Comparison of ENCODE assay signal across 30 cellular contexts in the genomic region with DNA sequence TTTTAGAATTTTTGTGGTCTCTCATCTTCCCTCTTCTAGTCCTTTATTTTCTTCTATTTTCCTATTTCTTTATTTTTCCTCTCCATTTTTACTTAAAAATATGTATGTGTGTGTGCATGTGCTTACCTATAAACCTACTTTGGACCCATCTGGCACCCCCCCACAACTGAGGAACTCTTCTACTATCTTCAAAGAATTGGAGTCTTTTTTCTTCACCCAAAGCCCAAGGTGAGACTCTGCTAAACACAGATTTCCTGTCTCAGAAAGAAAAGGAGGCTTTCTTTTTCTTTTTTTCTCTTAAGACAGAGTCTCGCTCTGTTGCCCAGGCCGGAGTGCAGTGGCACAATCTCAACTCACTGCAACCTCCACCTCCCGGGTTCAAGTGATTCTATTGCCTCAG. TPM values are rescaled to one million over a fixed set of nuclear protein-coding genes. Genes with fewer than 3 reads are reported as not detected.
"Had no signal": no experiment of that assay in that cellular context is flagged by ENCODE, and none has a peak within 500 bp of the region (broad histone marks: within the 10 kb centered on the region; RNA-seq: fewer than 3 reads in every experiment).

No MANE protein-coding gene starts in this region.

- H3K27me3 Mint-ChIP-seq: activated naive CD8-positive, alpha-beta T cell; activated naive CD8-positive, alpha-beta T cell treated with anti-CD3 and anti-CD28 coated beads, Interleukin-2, amount 50 U/mL, for 24 hours; activated T-helper 17 cell treated with anti-CD3 and anti-CD28 coated beads, Interleukin-2, amount 50 U/mL, for 72 hours; brain had no signal

- H2AFZ ChIP-seq: PC-9 had no signal

- DNase-seq: activated CD4-positive, alpha-beta T cell treated with anti-CD3 and anti-CD28 coated beads, Interleukin-2, amount 50 U/mL, for 4 hours; activated effector memory CD4-positive, alpha-beta T cell treated with anti-CD3 and anti-CD28 coated beads, Interleukin-2, amount 50 U/mL, for 16 hours; activated naive CD4-positive, alpha-beta T cell treated with Interleukin-2 at 50 U/mL for 16 hours; activated naive CD8-positive, alpha-beta T cell treated with anti-CD3 and anti-CD28 coated beads, Interleukin-2, amount 50 U/mL, for 24 hours; activated T-cell treated with anti-CD3 and anti-CD28 coated beads, Interleukin-2, amount 50 U/mL, for 1 hour; activated T-cell treated with anti-CD3 and anti-CD28 coated beads, Interleukin-2, amount 50 U/mL, for 72 hours; anterior cingulate cortex; central memory CD4-positive, alpha-beta T cell; NCI-H1092 treated with DMSO at 0.1 percent for 48 hours; NCI-H1417; NCI-H146; NCI-H187; NCI-H2029 treated with DMSO at 0.1 percent for 48 hours; NCI-H2107; NCI-H2171; NCI-H510A; NCI-H526; NCI-H748 treated with DMSO at 0.1 percent for 48 hours; PC-9; SIG-M5; SW 1271; T1000 had no signal

- ATAC-seq: activated naive CD8-positive, alpha-beta T cell treated with anti-CD3 and anti-CD28 coated beads, Interleukin-2, amount 50 U/mL, for 24 hours; activated T-cell treated with anti-CD3 and anti-CD28 coated beads, Interleukin-2, amount 50 U/mL, for 72 hours; activated T-helper 17 cell treated with anti-CD3 and anti-CD28 coated beads, Interleukin-2, amount 50 U/mL, for 72 hours; Right ventricle myocardium inferior; SK-N-SH treated with all-trans-retinoic acid at 6 μM for 48 hours had no signal

- H3K4me3 Mint-ChIP-seq: activated CD4-positive, alpha-beta T cell treated with anti-CD3 and anti-CD28 coated beads, Interleukin-2, amount 10 ng/mL, durations not matched to agents 24 days and 14 days; activated naive CD8-positive, alpha-beta T cell; activated naive CD8-positive, alpha-beta T cell treated with anti-CD3 and anti-CD28 coated beads, Interleukin-2, amount 50 U/mL, for 24 hours; activated T-cell treated with anti-CD3 and anti-CD28 coated beads, Interleukin-2, amount 50 U/mL, for 72 hours; activated T-helper 17 cell treated with anti-CD3 and anti-CD28 coated beads, Interleukin-2, amount 50 U/mL, for 72 hours; brain had no signal

- H3K4me3 ChIP-seq: PC-9 had no signal

- H3K27ac Mint-ChIP-seq: activated CD4-positive, alpha-beta T cell treated with anti-CD3 and anti-CD28 coated beads, Interleukin-2, amount 10 ng/mL, durations not matched to agents 24 days and 14 days; activated naive CD8-positive, alpha-beta T cell; activated naive CD8-positive, alpha-beta T cell treated with anti-CD3 and anti-CD28 coated beads, Interleukin-2, amount 50 U/mL, for 24 hours; activated T-cell treated with anti-CD3 and anti-CD28 coated beads, Interleukin-2, amount 50 U/mL, for 72 hours; activated T-helper 17 cell treated with anti-CD3 and anti-CD28 coated beads, Interleukin-2, amount 50 U/mL, for 72 hours had no signal

- H3K27ac ChIP-seq: PC-9, RWPE1 had no signal

- H3K4me1 Mint-ChIP-seq: activated T-helper 17 cell treated with anti-CD3 and anti-CD28 coated beads, Interleukin-2, amount 50 U/mL, for 72 hours had no signal

- H3K4me2 ChIP-seq: PC-9 had no signal

RNA-seq across cellular contexts. Expression of gene PRTFDC1, which starts 24.2 kb away (rescaled TPM):
- total RNA-seq: OCI-LY7 had no signal
